In genomic region chr9:98369896-98370295, GRCh38 we compare ENCODE assay signal across 24 cellular contexts.
"Had no signal": no experiment of that assay in that cellular context is flagged by ENCODE, and none has a peak within 500 bp of the region (broad histone marks: within the 10 kb centered on the region; RNA-seq: fewer than 3 reads in every experiment).

No MANE protein-coding gene starts in this region.

- H3K27me3 ChIP-seq: colonic mucosa, hepatocyte, left lung had no signal

- H3K36me3 ChIP-seq: colonic mucosa, gastroesophageal sphincter, heart left ventricle, left lung, lower lobe of right lung had no signal

- H3K4me1 ChIP-seq: colonic mucosa, foreskin keratinocyte, gastroesophageal sphincter, left lung, lower lobe of right lung had no signal

- H3K9me3 ChIP-seq: colonic mucosa had no signal

- H3K27ac Mint-ChIP-seq: dendritic cell treated with granulocyte-macrophage colony-stimulating factor and Interleukin-4, amounts not matched to agents 40 ng/mL and 50 ng/mL, for 4 days; effector memory CD8-positive, alpha-beta T cell; endodermal cell; immature natural killer cell; mesothelial cell of epicardium had no signal

- H3K27ac ChIP-seq: colonic mucosa, epithelial cell of prostate, foreskin keratinocyte, gastroesophageal sphincter, heart left ventricle, hepatocyte, left lung, lower lobe of right lung had no signal

- H3K4me3 ChIP-seq: colonic mucosa, gastroesophageal sphincter, heart left ventricle, hepatocyte, left lung, lower lobe of right lung, mucosa of descending colon had no signal

- DNase-seq: colonic mucosa; cortex of kidney; effector CD8-positive, alpha-beta T cell; effector memory CD8-positive, alpha-beta T cell; endodermal cell; erythroblast; foreskin keratinocyte; heart left ventricle; hypothalamus; immature natural killer cell; islet precursor cell; kidney; kidney glomerular epithelial cell; left colon; left lung; left ventricle myocardium superior; lower lobe of right lung; mesenchymal stem cell; mucosa of descending colon had no signal

- H3K4me1 Mint-ChIP-seq: immature natural killer cell had no signal

- H3K36me3 Mint-ChIP-seq: mesothelial cell of epicardium had no signal

- H3K4me3 Mint-ChIP-seq: dendritic cell treated with granulocyte-macrophage colony-stimulating factor and Interleukin-4, amounts not matched to agents 40 ng/mL and 50 ng/mL, for 4 days; effector memory CD8-positive, alpha-beta T cell; endodermal cell; immature natural killer cell; mesothelial cell of epicardium had no signal
